22 cellular contexts compared by ENCODE assay signal in genomic region chr6:8859501-8859900, GRCh38.
DNase-seq lines count a peak whose midpoint lies in the region; ATAC-seq and TF ChIP-seq lines count a peak whose summit lies in the region.
"Had no signal": no experiment of that assay in that cellular context is flagged by ENCODE, and none has a peak within 500 bp of the region (broad histone marks: within the 10 kb centered on the region; RNA-seq: fewer than 3 reads in every experiment).

No MANE protein-coding gene starts in this region.

- no peaks in the 10 kb centered on the region for H3K9me3 ChIP-seq in CD8-positive, alpha-beta T cell (ENCODE audit: low read length)
- H3K9me3 ChIP-seq in CD4-positive, alpha-beta T cell (ENCODE audit: control insufficient read depth, low read length), result no peaks in the 10 kb centered on the region
- H3K9me3 ChIP-seq: A549 had no signal

- H3K4me1 Mint-ChIP-seq in WTC11 (peaks cover 4% of the 10 kb centered on the region; the same call in 1 of the 2 replicates), osteocyte (ENCODE audit: unreplicated experiment) (peaks cover 25% of the 10 kb centered on the region)
- H3K4me1 Mint-ChIP-seq in CD8-positive, alpha-beta T cell (ENCODE audit: low read depth), result no peaks in the 10 kb centered on the region
- H3K4me1 Mint-ChIP-seq in CD4-positive, alpha-beta T cell (ENCODE audit: low read depth), result no peaks in the 10 kb centered on the region
- H3K4me1 Mint-ChIP-seq: CD8-positive, alpha-beta memory T cell had no signal

- H3K27me3 ChIP-seq in CD8-positive, alpha-beta T cell (ENCODE audit: insufficient read depth, low read length), result no peaks in the 10 kb centered on the region
- no peaks in the 10 kb centered on the region for H3K27me3 ChIP-seq in CD4-positive, alpha-beta T cell (ENCODE audit: control insufficient read depth, insufficient read depth, low read length)

- POLR2A ChIA-PET in WTC11 (lab: Charles Lee), result no interaction called here
- POLR2A ChIA-PET in CD8-positive, alpha-beta T cell (lab: Charles Lee), result no interaction called here
- POLR2A ChIA-PET in CD4-positive, alpha-beta T cell (lab: Charles Lee), result no interaction called here

- H3K27me3 Mint-ChIP-seq in WTC11 (ENCODE audit: low read depth), result no peaks in the 10 kb centered on the region
- H3K27me3 Mint-ChIP-seq in osteocyte (ENCODE audit: unreplicated experiment), result no peaks in the 10 kb centered on the region
- no peaks in the 10 kb centered on the region for H3K27me3 Mint-ChIP-seq in CD8-positive, alpha-beta T cell (ENCODE audit: low read depth)
- H3K27me3 Mint-ChIP-seq in CD4-positive, alpha-beta T cell, result no peaks in the 10 kb centered on the region
- H3K27me3 Mint-ChIP-seq: CD8-positive, alpha-beta memory T cell had no signal

- TF ChIP-seq CTCF in WTC11 (IDR thresholded peaks at IDR 0.05) (no peak), osteocyte (IDR thresholded peaks at IDR 0.05) (no peak)
- TF ChIP-seq CTCF in CD8-positive, alpha-beta T cell (IDR thresholded peaks at IDR 0.05), result no peak
- no peak for TF ChIP-seq CTCF in CD4-positive, alpha-beta T cell (IDR thresholded peaks at IDR 0.05)

- H3K4me3 Mint-ChIP-seq in WTC11 (no peak overlapping the region), osteocyte (ENCODE audit: unreplicated experiment) (no peak overlapping the region)
- no peak overlapping the region for H3K4me3 Mint-ChIP-seq in CD8-positive, alpha-beta T cell
- no peak overlapping the region for H3K4me3 Mint-ChIP-seq in CD4-positive, alpha-beta T cell
- H3K4me3 Mint-ChIP-seq: CD8-positive, alpha-beta memory T cell had no signal

- no peaks in the 10 kb centered on the region for H3K9me3 Mint-ChIP-seq in WTC11
- no peaks in the 10 kb centered on the region for H3K9me3 Mint-ChIP-seq in osteocyte (ENCODE audit: unreplicated experiment)
- no peaks in the 10 kb centered on the region for H3K9me3 Mint-ChIP-seq in CD8-positive, alpha-beta T cell
- no peaks in the 10 kb centered on the region for H3K9me3 Mint-ChIP-seq in CD4-positive, alpha-beta T cell

- H3K36me3 ChIP-seq in CD8-positive, alpha-beta T cell (ENCODE audit: insufficient read depth, low read length), result no peaks in the 10 kb centered on the region

- ATAC-seq in WTC11 (no peak), left colon (no peak)
- ATAC-seq in CD8-positive, alpha-beta T cell, result no peak
- no peak for ATAC-seq in CD4-positive, alpha-beta T cell (ENCODE audit: poor library complexity)
- ATAC-seq: A549, K562 had no signal

- intact Hi-C loops in left colon (cut with DNase I, micrococcal nuclease), result no loop called here
- intact Hi-C loops in CD8-positive, alpha-beta T cell (cut with DNase I, micrococcal nuclease), result no loop called here
- intact Hi-C loops in CD4-positive, alpha-beta T cell (cut with DNase I, micrococcal nuclease), result no loop called here

- in situ Hi-C loops in G401 (cut with HindIII; ENCODE audit: low sequenced_read_pairs), result no loop called here

- H3K36me3 Mint-ChIP-seq in WTC11 (no peaks in the 10 kb centered on the region), osteocyte (ENCODE audit: unreplicated experiment) (no peaks in the 10 kb centered on the region)
- H3K36me3 Mint-ChIP-seq in CD8-positive, alpha-beta T cell, result no peaks in the 10 kb centered on the region
- H3K36me3 Mint-ChIP-seq in CD4-positive, alpha-beta T cell (ENCODE audit: low read depth), result no peaks in the 10 kb centered on the region
- H3K36me3 Mint-ChIP-seq: CD8-positive, alpha-beta memory T cell had no signal

- no peaks in the 10 kb centered on the region for H3K4me1 ChIP-seq in CD8-positive, alpha-beta T cell (ENCODE audit: insufficient read depth, low read length)
- H3K4me1 ChIP-seq: A549 had no signal

- H3K27ac ChIP-seq in CD8-positive, alpha-beta T cell (ENCODE audit: low read depth, low read length), result no peak overlapping the region
- no peak overlapping the region for H3K27ac ChIP-seq in CD4-positive, alpha-beta T cell (ENCODE audit: low read depth, low read length)
- H3K27ac ChIP-seq: A549, GM23248, SK-N-MC had no signal

- no peak overlapping the region for H3K4me3 ChIP-seq in CD8-positive, alpha-beta T cell (ENCODE audit: low read depth, low read length)
- H3K4me3 ChIP-seq: A549, GM23248, K562, SK-N-MC had no signal

- CTCF ChIA-PET in WTC11 (lab: Charles Lee), result no interaction called here
- CTCF ChIA-PET in CD8-positive, alpha-beta T cell (lab: Charles Lee), result no interaction called here
- CTCF ChIA-PET in CD4-positive, alpha-beta T cell (lab: Charles Lee), result no interaction called here

- DNase-seq in Daoy (ENCODE audit: low read depth) (peak; percentile 44), WTC11 (ENCODE audit: low spot score) (no peak), epidermal melanocyte (ENCODE audit: insufficient read length, low spot score) (peak; percentile 41), osteocyte (ENCODE audit: extremely low spot score, unreplicated experiment) (no peak), G401 (ENCODE audit: low spot score) (no peak), left colon (no peak)
- no peak for DNase-seq in CD8-positive, alpha-beta T cell
- no peak for DNase-seq in CD4-positive, alpha-beta T cell
- DNase-seq: CD8-positive, alpha-beta memory T cell; DMS79; GDM1; GM23248; HCEC 1CT; NCI-H1105 treated with DMSO at 0.1 percent for 48 hours; NCI-H187; NCI-H2227 treated with DMSO at 0.1 percent for 48 hours; NCI-H510A treated with DMSO at 0.1 percent for 48 hours; NCI-H774; Right ventricle myocardium superior had no signal

- H3K27ac Mint-ChIP-seq in WTC11, result 0 out of 2 replicates have a peak overlapping the region, but pooled peaks have one; percentile 4
- H3K27ac Mint-ChIP-seq in osteocyte (ENCODE audit: unreplicated experiment), result peak overlapping the region; percentile 48
- no peak overlapping the region for H3K27ac Mint-ChIP-seq in CD8-positive, alpha-beta T cell
- H3K27ac Mint-ChIP-seq in CD4-positive, alpha-beta T cell, result no peak overlapping the region
- H3K27ac Mint-ChIP-seq: CD8-positive, alpha-beta memory T cell had no signal

TF ChIP-seq in WTC11, 78 proteins besides CTCF, POLR2A, EP300 and RAD21 (continues in another document):
- TF ChIP-seq SP1 (CRISPR knock-in tag; conservative IDR thresholded peaks at IDR 0.05), result no peak
- no peak for TF ChIP-seq NFYB (CRISPR knock-in tag; conservative IDR thresholded peaks at IDR 0.05; ENCODE audit: low read depth)
- TF ChIP-seq ZSCAN18 (CRISPR knock-in tag; IDR thresholded peaks at IDR 0.05), result no peak
- TF ChIP-seq CDX4 (CRISPR knock-in tag; IDR thresholded peaks at IDR 0.05; ENCODE audit: borderline replicate concordance), result no peak
- no peak for TF ChIP-seq FOXK1 (CRISPR knock-in tag; IDR thresholded peaks at IDR 0.05)
- no peak for TF ChIP-seq AFF4 (CRISPR knock-in tag; IDR thresholded peaks at IDR 0.05; ENCODE audit: borderline replicate concordance)
- TF ChIP-seq TEAD4 (CRISPR knock-in tag; IDR thresholded peaks at IDR 0.05), result no peak
- TF ChIP-seq ZNF416 (CRISPR knock-in tag; IDR thresholded peaks at IDR 0.05), result no peak

Comparison
In these comparisons a context has a peak if more than half of its experiments do, and no peak if none do; other contexts are left out.
1. DNase-seq: peak in Daoy (single experiment) and epidermal melanocyte (single experiment); none in WTC11 (single experiment), osteocyte (single experiment), G401 (single experiment), left colon (0 of 2), CD8-positive, alpha-beta T cell (0 of 7) and CD4-positive, alpha-beta T cell (0 of 10).
2. H3K27ac Mint-ChIP-seq: peak in WTC11 (single experiment) and osteocyte (single experiment); none in CD8-positive, alpha-beta T cell (single experiment) and CD4-positive, alpha-beta T cell (single experiment).